12 cellular contexts compared by ENCODE assay signal in genomic region chr3:9912294-9912935, GRCh38. TPM values are rescaled to one million over a fixed set of nuclear protein-coding genes. Genes with fewer than 3 reads are reported as not detected.
DNase-seq lines count a peak whose midpoint lies in the region; ATAC-seq and TF ChIP-seq lines count a peak whose summit lies in the region.
"Had no signal": no experiment of that assay in that cellular context is flagged by ENCODE, and none has a peak within 500 bp of the region (broad histone marks: within the 10 kb centered on the region; RNA-seq: fewer than 3 reads in every experiment).

No MANE protein-coding gene starts in this region.

- H3K4me3 Mint-ChIP-seq in CD8-positive, alpha-beta T cell = no peak overlapping the region

- H3K27me3 ChIP-seq in CD8-positive, alpha-beta T cell (ENCODE audit: insufficient read depth, low read length) = no peaks in the 10 kb centered on the region
- H3K27me3 ChIP-seq: heart left ventricle had no signal

- no peaks in the 10 kb centered on the region for H3K9me3 ChIP-seq in CD8-positive, alpha-beta T cell (ENCODE audit: low read length)
- H3K9me3 ChIP-seq in mucosa of descending colon = no peaks in the 10 kb centered on the region
- H3K9me3 ChIP-seq: heart left ventricle had no signal

- TF ChIP-seq CTCF in CD8-positive, alpha-beta T cell (IDR thresholded peaks at IDR 0.05) = no peak
- TF ChIP-seq CTCF in fibroblast of villous mesenchyme (IDR thresholded peaks at IDR 0.05; ENCODE audit: insufficient read depth, low read depth, low read length) (no peak), mucosa of descending colon (IDR thresholded peaks at IDR 0.05) (no peak)

- H3K4me3 ChIP-seq in CD8-positive, alpha-beta T cell (ENCODE audit: low read depth, low read length) = no peak overlapping the region
- no peak overlapping the region for H3K4me3 ChIP-seq in fibroblast of villous mesenchyme (ENCODE audit: low read depth, low read length)
- no peak overlapping the region for H3K4me3 ChIP-seq in mucosa of descending colon
- H3K4me3 ChIP-seq: heart left ventricle had no signal

- H3K36me3 ChIP-seq in CD8-positive, alpha-beta T cell (ENCODE audit: insufficient read depth, low read length) = no peaks in the 10 kb centered on the region
- peaks cover 3% of the 10 kb centered on the region for H3K36me3 ChIP-seq in mucosa of descending colon (ENCODE audit: low read depth)
- H3K36me3 ChIP-seq: heart left ventricle had no signal

- no peak overlapping the region for H3K27ac ChIP-seq in CD8-positive, alpha-beta T cell (ENCODE audit: low read depth, low read length)

- peaks cover 2% of the 10 kb centered on the region for H3K36me3 Mint-ChIP-seq in CD8-positive, alpha-beta T cell

- POLR2A ChIA-PET in CD8-positive, alpha-beta T cell (lab: Charles Lee) = interaction anchor here (0.9 to 3.2 kb wide), 2 partner anchors 21 to 144 kb away, joined by 3 to 16 read pairs; partner anchors contain the start of gene CRELD1

- CTCF ChIA-PET in CD8-positive, alpha-beta T cell (lab: Charles Lee) = interaction anchor here (4.0 kb wide), 1 partner anchor 20 kb away, joined by 13 read pairs; the partner anchor contains the start of gene CRELD1

- H3K4me1 Mint-ChIP-seq in CD8-positive, alpha-beta T cell (ENCODE audit: low read depth) = peaks cover 16% of the 10 kb centered on the region

- intact Hi-C loops in CD8-positive, alpha-beta T cell (cut with DNase I, micrococcal nuclease) = no loop called here
- intact Hi-C loops in mucosa of descending colon (cut with DNase I, micrococcal nuclease) = no loop called here

- H3K27me3 Mint-ChIP-seq in CD8-positive, alpha-beta T cell (ENCODE audit: low read depth) = peaks cover 16% of the 10 kb centered on the region

- peak; percentile 24 for ATAC-seq in CD8-positive, alpha-beta T cell
- ATAC-seq in mucosa of descending colon = no peak
- ATAC-seq in HG02970 (IDR thresholded peaks at IDR 0.05; ENCODE audit: low FRiP score, unreplicated experiment) = no peak
- no peak for ATAC-seq in GM19395 (IDR thresholded peaks at IDR 0.05; ENCODE audit: unreplicated experiment)
- ATAC-seq: heart left ventricle had no signal

- H3K4me1 ChIP-seq in CD8-positive, alpha-beta T cell (ENCODE audit: insufficient read depth, low read length) = peaks cover 13% of the 10 kb centered on the region
- H3K4me1 ChIP-seq in mucosa of descending colon (ENCODE audit: low read depth) = peaks cover 28% of the 10 kb centered on the region

- H3K27ac Mint-ChIP-seq in CD8-positive, alpha-beta T cell = no peak overlapping the region

- DNase-seq in CD8-positive, alpha-beta T cell = no peak
- DNase-seq in HT1080 (ENCODE audit: low read depth) = peak; percentile 67
- peak; percentile 29 for DNase-seq in T1000 (lab: John Stamatoyannopoulos, UW)
- peak; percentile 69 for DNase-seq in fibroblast of villous mesenchyme (ENCODE audit: low read depth)
- DNase-seq in mucosa of descending colon = no peak
- no peak for DNase-seq in NCI-H1048 (lab: John Stamatoyannopoulos, UW)
- DNase-seq: heart left ventricle, NCI-H1694, SHP77 had no signal

- H3K9me3 Mint-ChIP-seq in CD8-positive, alpha-beta T cell = no peaks in the 10 kb centered on the region

RNA-seq across cellular contexts. Expression of gene IL17RC, which starts 4.5 kb away (rescaled TPM):
- total RNA-seq in CD8-positive, alpha-beta T cell = under 1 TPM; 0.71 to 0.83 TPM
- total RNA-seq in HT1080 (2014; rRNA removed; shearing (Covaris generic)) = 11.9 and 12.0 TPM in 2 replicates
- 11.6 and 12.3 TPM in 2 replicates for polyA plus RNA-seq in HT1080 (2015; cell fraction: cytosol; rRNA removed)
- polyA plus RNA-seq in HT1080 (2015; cell fraction: nucleus; rRNA removed) = 31.4 and 34.7 TPM in 2 replicates
- total RNA-seq in fibroblast of villous mesenchyme (32.8 and 42.8 TPM in 2 replicates), mucosa of descending colon (10 to 100 TPM; 36.1 to 45.6 (median 44.0) TPM)

RNA-seq across cellular contexts. Expression of gene IL17RE, which starts 9.8 kb away (rescaled TPM):
- total RNA-seq in CD8-positive, alpha-beta T cell = 1 to 10 TPM; 2.5 to 3.1 TPM
- 0.66 TPM in 1 of 2 replicates, not detected in the other for total RNA-seq in HT1080 (2014; rRNA removed; shearing (Covaris generic))
- 0.23 and 0.40 TPM in 2 replicates for polyA plus RNA-seq in HT1080 (2015; cell fraction: cytosol; rRNA removed)
- polyA plus RNA-seq in HT1080 (2015; cell fraction: nucleus; rRNA removed) = 0.33 and 1.6 TPM in 2 replicates
- total RNA-seq in fibroblast of villous mesenchyme (0.43 and 0.64 TPM in 2 replicates), mucosa of descending colon (100 to 1,000 TPM in 1 of 3 donors, 10 to 100 TPM in 2; 41.8 to 116 (median 82.8) TPM)

RNA-seq across cellular contexts. Expression of gene CRELD1, which starts 21.2 kb away (rescaled TPM):
- total RNA-seq in CD8-positive, alpha-beta T cell = 10 to 100 TPM in 1 of 2 experiments, 1 to 10 TPM in 1; 6.3 to 10.7 TPM
- 0.27 and 1.6 TPM in 2 replicates for total RNA-seq in HT1080 (2014; rRNA removed; shearing (Covaris generic))
- polyA plus RNA-seq in HT1080 (2015; cell fraction: cytosol; rRNA removed) = 0.24 and 0.40 TPM in 2 replicates
- 4.6 and 10.1 TPM in 2 replicates for polyA plus RNA-seq in HT1080 (2015; cell fraction: nucleus; rRNA removed)
- total RNA-seq in fibroblast of villous mesenchyme (13.2 and 16.0 TPM in 2 replicates), mucosa of descending colon (10 to 100 TPM; 16.7 to 54.1 (median 29.3) TPM)

RNA-seq across cellular contexts. Expression of gene JAGN1, which starts 22.0 kb away (rescaled TPM):
- 10 to 100 TPM; 13.4 to 14.5 TPM for total RNA-seq in CD8-positive, alpha-beta T cell
- 34.1 and 45.6 TPM in 2 replicates for total RNA-seq in HT1080 (2014; rRNA removed; shearing (Covaris generic))
- polyA plus RNA-seq in HT1080 (2015; cell fraction: cytosol; rRNA removed) = 33.7 and 37.8 TPM in 2 replicates
- polyA plus RNA-seq in HT1080 (2015; cell fraction: nucleus; rRNA removed) = 12.1 and 15.0 TPM in 2 replicates
- total RNA-seq in fibroblast of villous mesenchyme = 15.1 and 24.2 TPM in 2 replicates
- total RNA-seq in mucosa of descending colon = 10 to 100 TPM; 29.6 to 41.5 (median 36.6) TPM

RNA-seq across cellular contexts. Expression of gene CIDEC, which starts 32.4 kb away (rescaled TPM):
- not detected for total RNA-seq in CD8-positive, alpha-beta T cell
- 0.14 TPM in 1 of 2 replicates, not detected in the other for total RNA-seq in HT1080 (2014; rRNA removed; shearing (Covaris generic))
- polyA plus RNA-seq in HT1080 (2015; cell fraction: cytosol; rRNA removed) = not detected in 2 replicates
- not detected in 2 replicates for polyA plus RNA-seq in HT1080 (2015; cell fraction: nucleus; rRNA removed)
- total RNA-seq in fibroblast of villous mesenchyme (not detected in 2 replicates), mucosa of descending colon (10 to 100 TPM; 10.4 to 49.0 (median 14.9) TPM)
- total RNA-seq: cerebellum had no signal

Comparison
In these comparisons a context has a peak if more than half of its experiments do, and no peak if none do; other contexts are left out.
1. DNase-seq: peak in HT1080 (single experiment), T1000 (single experiment) and fibroblast of villous mesenchyme (single experiment); none in CD8-positive, alpha-beta T cell (0 of 7), mucosa of descending colon (0 of 3) and NCI-H1048 (single experiment).
2. RNA of gene IL17RE, which starts 9.8 kb away (total RNA-seq): 41.8 to 116 TPM in mucosa of descending colon; 2.5 to 3.1 TPM in CD8-positive, alpha-beta T cell, 0.66 TPM in HT1080 and 0.43 to 0.64 TPM in fibroblast of villous mesenchyme; every median in the first group is over 10 times any median in the second.